In the genomic region with DNA sequence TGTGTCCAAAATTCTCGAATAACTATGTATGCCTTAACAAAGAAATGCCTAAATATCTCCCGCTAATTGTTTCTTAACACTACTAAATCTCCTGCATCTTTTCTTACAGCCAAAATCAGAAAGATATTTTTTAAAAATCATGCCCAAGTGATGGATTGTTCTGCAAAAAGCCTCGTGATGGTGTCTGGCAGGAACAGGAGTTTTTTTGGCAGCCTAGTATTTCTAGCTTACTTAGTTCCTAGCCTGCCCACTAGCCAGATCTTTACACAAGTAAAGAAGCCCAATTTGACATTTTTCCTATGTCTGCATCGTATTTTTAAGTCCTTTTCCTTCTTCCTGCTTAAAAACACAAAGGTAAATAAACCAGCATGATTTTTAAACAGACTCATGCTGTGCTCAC, we compare ENCODE assay signal across 21 cellular contexts. TPM values are rescaled to one million over a fixed set of nuclear protein-coding genes. Genes with fewer than 3 reads are reported as not detected.
DNase-seq lines count a peak whose midpoint lies in the region; ATAC-seq and TF ChIP-seq lines count a peak whose summit lies in the region.
"Had no signal": no experiment of that assay in that cellular context is flagged by ENCODE, and none has a peak within 500 bp of the region (broad histone marks: within the 10 kb centered on the region; RNA-seq: fewer than 3 reads in every experiment).

No MANE protein-coding gene starts in this region.

- H3K36me3 ChIP-seq in thoracic aorta, result no peaks in the 10 kb centered on the region

- no peak for TF ChIP-seq CTCF in VCaP (conservative IDR thresholded peaks at IDR 0.05)
- TF ChIP-seq CTCF in thoracic aorta (IDR thresholded peaks at IDR 0.05), result no peak

- H3K27me3 ChIP-seq in layer of hippocampus (ENCODE audit: control insufficient read depth, insufficient read depth, low read length) (no peaks in the 10 kb centered on the region), thoracic aorta (replicated peaks; ENCODE audit: insufficient read depth) (no peaks in the 10 kb centered on the region)

- H3K4me3 ChIP-seq in thoracic aorta, result peak overlapping the region; percentile 48
- H3K4me3 ChIP-seq: SK-N-MC had no signal

- peak overlapping the region; percentile 84 for H3K27ac ChIP-seq in VCaP
- peak overlapping the region; percentile 15 for H3K27ac ChIP-seq in layer of hippocampus (ENCODE audit: low read depth, low read length)
- peak overlapping the region; percentile 69 to 75 for H3K27ac ChIP-seq in thoracic aorta
- H3K27ac ChIP-seq: HL-60, SK-N-MC had no signal

- peaks cover 21 to 45% of the 10 kb centered on the region in 2 donors for H3K4me1 ChIP-seq in thoracic aorta (ENCODE audit: control insufficient read depth in 1 of 2, low read depth in 2 of 2)

- no peaks in the 10 kb centered on the region for H3K9me3 ChIP-seq in thoracic aorta

- peak; percentile 18 for DNase-seq in NCI-H446 treated with DMSO at 0.1 percent for 48 hours (lab: John Stamatoyannopoulos, UW)
- DNase-seq in NCI-H446 (lab: John Stamatoyannopoulos, UW), result no peak
- DNase-seq in thoracic aorta (ENCODE audit: low spot score), result no peak
- no peak for DNase-seq in NCI-H2107 treated with DMSO at 0.1 percent for 48 hours (lab: John Stamatoyannopoulos, UW; ENCODE audit: unreplicated experiment)
- DNase-seq: 8988T, H7, NCI-H1092, NCI-H1436, NCI-H1930, NCI-H226, NCI-H526 treated with DMSO at 0.1 percent for 48 hours, PC-3, RPMI8226, SHP77 had no signal

- no peak for ATAC-seq in thoracic aorta (ENCODE audit: insufficient number of reproducible peaks, low FRiP score, low read depth)
- ATAC-seq in GM21723 (IDR thresholded peaks at IDR 0.05; ENCODE audit: unreplicated experiment), result no peak
- ATAC-seq in GM19328 (IDR thresholded peaks at IDR 0.05; ENCODE audit: unreplicated experiment), result no peak
- ATAC-seq: HepG2, PC-3 had no signal

RNA-seq across cellular contexts. Expression of a gene that starts 31.5 kb away (rescaled TPM):
- 10 to 100 TPM in 1 of 2 donors, 1 to 10 TPM in 1; 3.2 to 12.9 TPM for total RNA-seq in thoracic aorta

Comparison
In these comparisons a context has a peak if more than half of its experiments do, and no peak if none do; other contexts are left out.
1. H3K27ac ChIP-seq: peak in every context shown above with its lines; median percentile 84 in VCaP; 72 in thoracic aorta; 15 in layer of hippocampus.